In genomic region chr9:22237497-22238363, GRCh38 we compare ENCODE assay signal across 9 cellular contexts.
DNase-seq lines count a peak whose midpoint lies in the region; ATAC-seq and TF ChIP-seq lines count a peak whose summit lies in the region.
"Had no signal": no experiment of that assay in that cellular context is flagged by ENCODE, and none has a peak within 500 bp of the region (broad histone marks: within the 10 kb centered on the region; RNA-seq: fewer than 3 reads in every experiment).

No MANE protein-coding gene starts in this region.

- H2AFZ ChIP-seq in DND-41 (ENCODE audit: low read depth, low read length), result no peak overlapping the region

- intact Hi-C loops in body of pancreas (cut with DNase I), result loop anchor here (5.0 to 10.0 kb wide), 2 partner anchors 213 to 425 kb away; no protein-coding TSS in a partner anchor
- intact Hi-C loops in activated T-helper 2 cell treated with anti-CD3 and anti-CD28 coated beads, Interferon-gamma antibody, Interleukin-2, Interleukin-4, amounts not matched to agents 10 μg/mL and 5 μg/mL and 100 μg/mL, durations not matched to agents 14 hours and 24 hours and 36 hours (cut with micrococcal nuclease), result loop anchor here (5.0 kb wide), 1 partner anchor 245 kb away; the partner anchor contains the start of genes CDKN2A and CDKN2B-AS1

- peaks cover 42% of the 10 kb centered on the region for H3K27me3 Mint-ChIP-seq in activated T-helper 2 cell treated with anti-CD3 and anti-CD28 coated beads, Interferon-gamma antibody, Interleukin-2, Interleukin-4, amounts not matched to agents 10 μg/mL and 5 μg/mL and 100 μg/mL, durations not matched to agents 14 hours and 24 hours and 36 hours (ENCODE audit: low read depth)

- H3K4me3 ChIP-seq in DND-41 (ENCODE audit: low read depth in 1 of 2, low read length in 2 of 2) (no peak overlapping the region), body of pancreas (no peak overlapping the region)
- H3K4me3 ChIP-seq: lower lobe of right lung had no signal

- no peak overlapping the region for H3K9ac ChIP-seq in DND-41 (ENCODE audit: low read depth, low read length)

- no peak overlapping the region for H3K4me3 Mint-ChIP-seq in activated T-helper 2 cell treated with anti-CD3 and anti-CD28 coated beads, Interferon-gamma antibody, Interleukin-2, Interleukin-4, amounts not matched to agents 10 μg/mL and 5 μg/mL and 100 μg/mL, durations not matched to agents 14 hours and 24 hours and 36 hours (ENCODE audit: low read depth)

- DNase-seq in DND-41 (peak; percentile 38), NCI-H226 (peak; percentile 75), dermis blood vessel endothelial cell (peak; percentile 58), omental fat pad (ENCODE audit: low spot score) (no peak), body of pancreas (no peak), NCI-H446 treated with DMSO at 0.1 percent for 48 hours (lab: John Stamatoyannopoulos, UW) (no peak)
- DNase-seq in activated T-helper 2 cell treated with anti-CD3 and anti-CD28 coated beads, Interferon-gamma antibody, Interleukin-2, Interleukin-4, amounts not matched to agents 10 μg/mL and 5 μg/mL and 100 μg/mL, durations not matched to agents 14 hours and 24 hours and 36 hours (ENCODE audit: low spot score), result no peak
- DNase-seq: lower lobe of right lung had no signal

- H3K4me1 ChIP-seq in DND-41 (ENCODE audit: insufficient read depth, low read length), result no peaks in the 10 kb centered on the region
- no peaks in the 10 kb centered on the region for H3K4me1 ChIP-seq in body of pancreas
- H3K4me1 ChIP-seq: lower lobe of right lung had no signal

- no peaks in the 10 kb centered on the region for H3K36me3 ChIP-seq in DND-41 (ENCODE audit: insufficient read depth, low read length)
- no peaks in the 10 kb centered on the region for H3K36me3 ChIP-seq in body of pancreas (replicated peaks in 1 of 2; ENCODE audit: insufficient read depth in 1 of 2, low read depth in 2 of 2)
- H3K36me3 ChIP-seq: lower lobe of right lung had no signal

- H4K20me1 ChIP-seq in DND-41 (ENCODE audit: insufficient read depth, low read length), result no peaks in the 10 kb centered on the region

- H3K79me2 ChIP-seq in DND-41 (ENCODE audit: insufficient read depth, low read length), result no peaks in the 10 kb centered on the region

- no peak overlapping the region for H3K27ac Mint-ChIP-seq in activated T-helper 2 cell treated with anti-CD3 and anti-CD28 coated beads, Interferon-gamma antibody, Interleukin-2, Interleukin-4, amounts not matched to agents 10 μg/mL and 5 μg/mL and 100 μg/mL, durations not matched to agents 14 hours and 24 hours and 36 hours

- H3K27me3 ChIP-seq in DND-41 (ENCODE audit: insufficient read depth, low read length, poor library complexity) (no peaks in the 10 kb centered on the region), body of pancreas (no peaks in the 10 kb centered on the region)

- TF ChIP-seq CTCF in DND-41 (IDR thresholded peaks at IDR 0.05; ENCODE audit: borderline replicate concordance, extremely low read depth, low read length, poor library complexity, severe bottlenecking) (no peak), omental fat pad (IDR thresholded peaks at IDR 0.05) (no peak), body of pancreas (IDR thresholded peaks at IDR 0.05) (no peak)

- WGBS in body of pancreas, 2 donors, result 85 to 86% methylated on average over 3 of the region's 3 CpGs

- H3K36me3 Mint-ChIP-seq in activated T-helper 2 cell treated with anti-CD3 and anti-CD28 coated beads, Interferon-gamma antibody, Interleukin-2, Interleukin-4, amounts not matched to agents 10 μg/mL and 5 μg/mL and 100 μg/mL, durations not matched to agents 14 hours and 24 hours and 36 hours (ENCODE audit: low read depth), result no peaks in the 10 kb centered on the region

- H3K9me3 ChIP-seq in DND-41 (ENCODE audit: insufficient read depth, low read length, severe bottlenecking) (no peaks in the 10 kb centered on the region), body of pancreas (no peaks in the 10 kb centered on the region)
- H3K9me3 ChIP-seq: lower lobe of right lung had no signal

- H3K4me1 Mint-ChIP-seq in activated T-helper 2 cell treated with anti-CD3 and anti-CD28 coated beads, Interferon-gamma antibody, Interleukin-2, Interleukin-4, amounts not matched to agents 10 μg/mL and 5 μg/mL and 100 μg/mL, durations not matched to agents 14 hours and 24 hours and 36 hours (ENCODE audit: low read depth), result peaks cover 52% of the 10 kb centered on the region

- no peak for TF ChIP-seq POLR2A in body of pancreas (IDR thresholded peaks at IDR 0.05)

- H3K4me2 ChIP-seq in DND-41 (ENCODE audit: insufficient read depth, low read length), result no peak overlapping the region

- peak; percentile 91 for ATAC-seq in DND-41 (ENCODE audit: insufficient read depth, low read depth)
- peak; percentile 78 for ATAC-seq in omental fat pad (ENCODE audit: low FRiP score)
- ATAC-seq in body of pancreas, result no peak
- ATAC-seq in HG03108 (IDR thresholded peaks at IDR 0.05; ENCODE audit: unreplicated experiment), result no peak

- peaks cover under 1% of the 10 kb centered on the region for H3K9me3 Mint-ChIP-seq in activated T-helper 2 cell treated with anti-CD3 and anti-CD28 coated beads, Interferon-gamma antibody, Interleukin-2, Interleukin-4, amounts not matched to agents 10 μg/mL and 5 μg/mL and 100 μg/mL, durations not matched to agents 14 hours and 24 hours and 36 hours

- no peak overlapping the region for H3K27ac ChIP-seq in DND-41 (ENCODE audit: low read length)
- H3K27ac ChIP-seq in body of pancreas, result no peak overlapping the region
- H3K27ac ChIP-seq: lower lobe of right lung had no signal

Comparison
In these comparisons a context has a peak if more than half of its experiments do, and no peak if none do; other contexts are left out.
1. ATAC-seq: peak in DND-41 (single experiment) and omental fat pad (single experiment); none in body of pancreas (single experiment) and HG03108 (single experiment).
2. DNase-seq: peak in DND-41 (single experiment), NCI-H226 (single experiment) and dermis blood vessel endothelial cell (single experiment); none in omental fat pad (single experiment), body of pancreas (0 of 4), activated T-helper 2 cell treated with anti-CD3 and anti-CD28 coated beads, Interferon-gamma antibody, Interleukin-2, Interleukin-4, amounts not matched to agents 10 μg/mL and 5 μg/mL and 100 μg/mL, durations not matched to agents 14 hours and 24 hours and 36 hours (single experiment) and NCI-H446 treated with DMSO at 0.1 percent for 48 hours (single experiment).